8 cellular contexts compared by ENCODE assay signal in the genomic region with DNA sequence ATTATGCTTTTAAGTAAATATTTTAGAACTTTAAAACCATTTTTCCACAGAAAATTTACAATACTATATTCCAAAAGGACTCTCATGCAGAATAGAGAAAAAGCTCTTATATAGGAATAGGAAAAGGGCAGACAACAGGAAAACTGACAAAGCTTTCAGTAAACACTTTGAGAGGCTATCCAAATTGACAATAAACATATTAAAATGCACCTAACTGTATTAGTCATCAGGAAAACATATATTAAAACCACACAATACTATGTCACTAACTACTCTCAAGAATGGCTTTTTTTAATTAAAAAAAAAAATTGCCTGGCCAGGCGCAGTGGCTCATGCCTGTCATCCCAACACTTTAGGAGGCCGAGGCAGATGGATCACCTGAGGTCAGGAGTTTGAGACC.
"Had no signal": no experiment of that assay in that cellular context is flagged by ENCODE, and none has a peak within 500 bp of the region (broad histone marks: within the 10 kb centered on the region; RNA-seq: fewer than 3 reads in every experiment).

No MANE protein-coding gene starts in this region.

- H3K9ac ChIP-seq: GM23248 had no signal

- H3K4me3 ChIP-seq: GM23248, GM23338, HAP-1 had no signal

- H3K36me3 ChIP-seq: HAP-1 had no signal

- H3K4me2 ChIP-seq: GM23338 had no signal

- H3K9me3 ChIP-seq: HAP-1 had no signal

- ATAC-seq: GM23338, HCT116 had no signal

- H3K9me3 Mint-ChIP-seq: HFFc6 had no signal

- H3K27ac ChIP-seq: GM23248 had no signal

- DNase-seq: GOT3, H7, H9 had no signal

- H2AFZ ChIP-seq: GM23248, GM23338 had no signal

- H3K4me3 Mint-ChIP-seq: GM23338, H9 had no signal

- H3K4me1 ChIP-seq: HAP-1 had no signal

- H3K27ac Mint-ChIP-seq: GM23338, H9, HFFc6 had no signal
